Comparison of ENCODE assay signal across 8 cellular contexts in the genomic region with DNA sequence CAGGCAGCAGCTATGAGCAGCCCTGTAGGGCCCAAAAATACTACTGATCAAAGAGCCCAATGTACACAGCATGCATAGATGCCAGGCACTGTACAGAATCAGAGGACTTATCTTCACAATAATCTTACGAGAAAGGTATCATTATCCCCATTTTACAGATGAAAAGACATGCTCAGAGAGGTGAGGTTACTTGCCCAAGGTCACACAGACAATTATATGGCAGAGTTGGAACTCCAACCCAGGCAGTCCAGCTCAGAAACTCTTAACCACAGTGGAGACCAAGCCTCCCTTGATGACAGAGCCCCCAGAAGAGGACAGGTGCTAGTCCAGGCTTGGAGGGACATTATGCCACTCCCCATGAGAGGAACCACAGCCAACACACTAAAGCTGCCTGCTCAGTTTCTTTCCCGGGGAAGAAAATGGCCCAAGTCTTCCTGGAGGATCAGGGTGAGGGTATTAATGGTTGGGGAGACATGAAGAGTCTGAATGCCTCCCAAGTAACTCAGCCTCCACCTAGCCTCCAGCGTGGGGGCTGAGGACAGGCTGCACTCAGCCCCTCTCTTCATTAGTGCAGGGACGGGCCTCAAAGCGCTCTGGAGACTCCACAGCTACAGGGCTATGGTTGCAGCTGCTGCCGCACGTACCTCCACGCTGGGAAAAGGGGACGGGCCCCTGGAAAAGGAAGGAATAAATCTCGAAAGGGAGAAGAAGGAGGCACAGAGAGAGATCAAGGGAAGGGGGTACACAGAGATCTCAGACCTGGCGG. TPM values are rescaled to one million over a fixed set of nuclear protein-coding genes. Genes with fewer than 3 reads are reported as not detected.
A peak's percentile ranks its signal among the peaks of the same experiment; 100 is the strongest.
DNase-seq lines count a peak whose midpoint lies in the region; ATAC-seq lines count a peak whose summit lies in the region.

No MANE protein-coding gene starts in this region.

- ATAC-seq in HG02981 (IDR thresholded peaks at IDR 0.05; ENCODE audit: unreplicated experiment) (no peak), GM18520 (IDR thresholded peaks at IDR 0.05; ENCODE audit: unreplicated experiment) (no peak)

- whole genome bisulfite sequencing in mesendoderm (ENCODE audit: extremely low coverage, insufficient coverage, low lambda C conversion rate): no CpG with 5 or more reads among the region's 11 CpGs

- H2AK5ac ChIP-seq in mesendoderm (ENCODE audit: low read length): no peak overlapping the region

- H4K5ac ChIP-seq in mesendoderm (ENCODE audit: low read length): no peak overlapping the region

- H2BK120ac ChIP-seq in mesendoderm (ENCODE audit: low read depth, low read length): no peak overlapping the region

- H3K4me2 ChIP-seq in mesendoderm (ENCODE audit: low read length): peak overlapping the region; percentile 53

- no peaks in the 10 kb centered on the region for H3K79me2 ChIP-seq in mesendoderm (ENCODE audit: control insufficient read depth, insufficient read depth, low read length)

- no peak overlapping the region for H3K27ac ChIP-seq in mesendoderm (ENCODE audit: low read depth, low read length)

- H2BK5ac ChIP-seq in mesendoderm (ENCODE audit: low read length): no peak overlapping the region

- H3K56ac ChIP-seq in mesendoderm (ENCODE audit: low read length): peak overlapping the region; percentile 91

- H4K8ac ChIP-seq in mesendoderm (ENCODE audit: low read depth, low read length): no peak overlapping the region

- H3K36me3 ChIP-seq in MG63: peaks cover 38% of the 10 kb centered on the region
- peaks cover 3% of the 10 kb centered on the region for H3K36me3 ChIP-seq in mesendoderm (ENCODE audit: control insufficient read depth, insufficient read depth, low read length)

- H3K27me3 ChIP-seq in MG63: no peaks in the 10 kb centered on the region
- no peaks in the 10 kb centered on the region for H3K27me3 ChIP-seq in mesendoderm (ENCODE audit: insufficient read depth, low read length, poor library complexity)

- H3K4me3 ChIP-seq in MG63 (peak overlapping the region; percentile 93), mesendoderm (ENCODE audit: low read length) (peak overlapping the region; percentile 61)

- no peak overlapping the region for H2BK15ac ChIP-seq in mesendoderm (replicated peaks; ENCODE audit: low read depth)

- no peak overlapping the region for H3K23ac ChIP-seq in mesendoderm (ENCODE audit: low read length)

- peaks cover 6% of the 10 kb centered on the region for H3K79me1 ChIP-seq in mesendoderm (ENCODE audit: low read length)

- H3K9me3 ChIP-seq in MG63: no peaks in the 10 kb centered on the region

- peak overlapping the region; percentile 85 for H3K9ac ChIP-seq in mesendoderm (ENCODE audit: low read length)

- H3K4ac ChIP-seq in mesendoderm (ENCODE audit: low read depth, low read length): no peak overlapping the region

- DNase-seq in ELR (ENCODE audit: low read depth) (peak; percentile 35), MG63 (no peak), cerebellar cortex (ENCODE audit: low spot score) (peak; percentile 22), mesendoderm (no peak), C1 segment of cervical spinal cord (lab: John Stamatoyannopoulos, UW) (no peak)
- no peak for DNase-seq in effector CD8-positive, alpha-beta T cell (lab: John Stamatoyannopoulos, UW)

- peaks cover 6% of the 10 kb centered on the region for H3K4me1 ChIP-seq in mesendoderm (ENCODE audit: control insufficient read depth, low read depth, low read length)

- H3K18ac ChIP-seq in mesendoderm (ENCODE audit: low read length): peak overlapping the region; percentile 61

RNA-seq across cellular contexts. Expression of a gene that starts 0.8 kb away (rescaled TPM):
- total RNA-seq in MG63 (2014; rRNA removed; shearing (Covaris generic); ENCODE audit: low replicate concordance): 20.8 and 36.4 TPM in 2 replicates
- polyA plus RNA-seq in mesendoderm (2013, experiment 1 of 2): 33.1 TPM
- 32.1 TPM for polyA plus RNA-seq in mesendoderm (2013, experiment 2 of 2)

RNA-seq across cellular contexts. Expression of a gene that starts 19.7 kb away (rescaled TPM):
- total RNA-seq in MG63 (2014; rRNA removed; shearing (Covaris generic); ENCODE audit: low replicate concordance): 29.5 and 65.1 TPM in 2 replicates
- polyA plus RNA-seq in mesendoderm (2013, experiment 1 of 2): 28.0 TPM
- 28.6 TPM for polyA plus RNA-seq in mesendoderm (2013, experiment 2 of 2)

RNA-seq across cellular contexts. Expression of a gene that starts 25.1 kb away (rescaled TPM):
- 1.1 TPM in 1 of 2 replicates, not detected in the other for total RNA-seq in MG63 (2014; rRNA removed; shearing (Covaris generic); ENCODE audit: low replicate concordance)
- polyA plus RNA-seq in mesendoderm (2013, experiment 1 of 2): 26.6 TPM
- 27.3 TPM for polyA plus RNA-seq in mesendoderm (2013, experiment 2 of 2)

RNA-seq across cellular contexts. Expression of a gene that starts 45.5 kb away (rescaled TPM):
- total RNA-seq in MG63 (2014; rRNA removed; shearing (Covaris generic); ENCODE audit: low replicate concordance): not detected in 2 replicates
- not detected for polyA plus RNA-seq in mesendoderm (2013, experiment 1 of 2)
- not detected for polyA plus RNA-seq in mesendoderm (2013, experiment 2 of 2)

RNA-seq across cellular contexts. Expression of a gene that starts 47.2 kb away (rescaled TPM):
- total RNA-seq in MG63 (2014; rRNA removed; shearing (Covaris generic); ENCODE audit: low replicate concordance): 45.1 and 82.9 TPM in 2 replicates
- polyA plus RNA-seq in mesendoderm (2013, experiment 1 of 2): 103 TPM
- 98.5 TPM for polyA plus RNA-seq in mesendoderm (2013, experiment 2 of 2)

Comparison
In these comparisons a context has a peak if more than half of its experiments do, and no peak if none do; other contexts are left out.
1. DNase-seq: peak in ELR (single experiment) and cerebellar cortex (single experiment); none in MG63 (single experiment), mesendoderm (single experiment), C1 segment of cervical spinal cord (0 of 14) and effector CD8-positive, alpha-beta T cell (single experiment).